32 cellular contexts compared by ENCODE assay signal in the genomic region with DNA sequence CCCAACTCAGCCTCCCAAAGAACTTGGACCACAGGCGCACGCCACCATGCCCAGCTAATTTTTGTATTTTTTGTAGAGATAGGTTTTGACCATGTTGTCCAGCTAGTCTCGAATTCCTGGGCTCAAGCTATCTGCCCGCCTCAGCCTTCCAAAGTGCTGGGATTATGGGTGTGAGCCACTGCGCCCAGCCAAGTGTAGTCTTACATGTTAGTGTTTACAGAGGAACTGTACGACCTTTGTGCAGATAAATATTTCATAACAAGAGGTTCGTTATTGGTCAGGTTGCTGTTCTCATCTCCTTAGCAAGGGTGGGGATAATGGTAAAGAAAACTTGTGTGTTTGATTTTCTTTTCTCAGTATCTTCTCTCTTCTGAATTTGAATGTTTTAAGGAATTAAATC.
"Had no signal": no experiment of that assay in that cellular context is flagged by ENCODE, and none has a peak within 500 bp of the region (broad histone marks: within the 10 kb centered on the region; RNA-seq: fewer than 3 reads in every experiment).

No MANE protein-coding gene starts in this region.

- H3K27ac Mint-ChIP-seq: activated B cell treated with CpG ODN at 0.5 μM for 24 hours; activated CD4-positive, alpha-beta memory T cell treated with anti-CD3 and anti-CD28 coated beads for 36 hours; activated CD4-positive, alpha-beta T cell treated with anti-CD3 and anti-CD28 coated beads, Interleukin-2, amount 10 ng/mL, durations not matched to agents 24 days and 14 days; activated CD8-positive, alpha-beta memory T cell treated with anti-CD3 and anti-CD28 coated beads, Interleukin-2, amount 10 ng/mL, durations not matched to agents 7 days and 5 days; activated CD8-positive, alpha-beta T cell treated with anti-CD3 and anti-CD28 coated beads, Interleukin-2, amount 10 ng/mL, durations not matched to agents 7 days and 5 days; activated naive CD4-positive, alpha-beta T cell treated with anti-CD3 and anti-CD28 coated beads for 36 hours; activated naive CD4-positive, alpha-beta T cell treated with anti-CD3 and anti-CD28 coated beads, Interleukin-2, amount 50 U/mL, for 24 hours; activated naive CD8-positive, alpha-beta T cell treated with anti-CD3 and anti-CD28 coated beads, Interleukin-2, amount 10 ng/mL, durations not matched to agents 7 days and 5 days; activated T-helper 1 cell treated with anti-CD3 and anti-CD28 coated beads, Interleukin-12 subunit alpha, Interleukin-12 subunit beta, Interleukin-2, Interleukin-4 antibody, amounts not matched to agents 30 ng/mL and 10 ng/mL and 1 ng/mL, durations not matched to agents 14 hours and 24 hours and 36 hours; activated T-helper 2 cell treated with anti-CD3 and anti-CD28 coated beads, Interferon-gamma antibody, Interleukin-2, Interleukin-4, amounts not matched to agents 10 μg/mL and 5 μg/mL and 100 μg/mL, durations not matched to agents 14 hours and 24 hours and 36 hours; brain; T-helper 2 cell treated with Interferon-gamma antibody and Interleukin-4, amounts not matched to agents 5 μg/mL and 100 μg/mL, for 36 hours had no signal

- H3K27ac ChIP-seq: ascending aorta, breast epithelium, cardiac muscle cell, epithelial cell of prostate, foreskin keratinocyte, gastrocnemius medialis, WERI-Rb-1 had no signal

- H3K4me3 Mint-ChIP-seq: activated B cell treated with CpG ODN at 0.5 μM for 24 hours; activated CD4-positive, alpha-beta memory T cell treated with anti-CD3 and anti-CD28 coated beads for 36 hours; activated CD4-positive, alpha-beta T cell treated with anti-CD3 and anti-CD28 coated beads, Interleukin-2, amount 10 ng/mL, durations not matched to agents 24 days and 14 days; activated CD8-positive, alpha-beta memory T cell treated with anti-CD3 and anti-CD28 coated beads, Interleukin-2, amount 10 ng/mL, durations not matched to agents 7 days and 5 days; activated CD8-positive, alpha-beta T cell treated with anti-CD3 and anti-CD28 coated beads, Interleukin-2, amount 10 ng/mL, durations not matched to agents 7 days and 5 days; activated naive CD4-positive, alpha-beta T cell treated with anti-CD3 and anti-CD28 coated beads for 36 hours; activated naive CD4-positive, alpha-beta T cell treated with anti-CD3 and anti-CD28 coated beads, Interleukin-2, amount 50 U/mL, for 24 hours; activated naive CD8-positive, alpha-beta T cell treated with anti-CD3 and anti-CD28 coated beads, Interleukin-2, amount 10 ng/mL, durations not matched to agents 7 days and 5 days; activated T-helper 1 cell treated with anti-CD3 and anti-CD28 coated beads, Interleukin-12 subunit alpha, Interleukin-12 subunit beta, Interleukin-2, Interleukin-4 antibody, amounts not matched to agents 30 ng/mL and 10 ng/mL and 1 ng/mL, durations not matched to agents 14 hours and 24 hours and 36 hours; brain; T-helper 2 cell treated with Interferon-gamma antibody and Interleukin-4, amounts not matched to agents 5 μg/mL and 100 μg/mL, for 36 hours had no signal

- H3K9me3 ChIP-seq: ascending aorta, breast epithelium, gastrocnemius medialis, heart left ventricle had no signal

- H3K27me3 ChIP-seq: ascending aorta, breast epithelium, cardiac muscle cell, foreskin keratinocyte, gastrocnemius medialis, heart left ventricle had no signal

- H3K4me3 ChIP-seq: ascending aorta, breast epithelium, cardiac muscle cell, gastrocnemius medialis, heart left ventricle had no signal

- H3K4me1 ChIP-seq: breast epithelium had no signal

- H3K36me3 ChIP-seq: breast epithelium had no signal

- H3K27me3 Mint-ChIP-seq: activated B cell treated with CpG ODN at 0.5 μM for 24 hours; activated CD4-positive, alpha-beta memory T cell treated with anti-CD3 and anti-CD28 coated beads for 36 hours; activated CD4-positive, alpha-beta T cell treated with anti-CD3 and anti-CD28 coated beads, Interleukin-2, amount 10 ng/mL, durations not matched to agents 24 days and 14 days; activated CD8-positive, alpha-beta memory T cell treated with anti-CD3 and anti-CD28 coated beads, Interleukin-2, amount 10 ng/mL, durations not matched to agents 7 days and 5 days; activated naive CD4-positive, alpha-beta T cell treated with anti-CD3 and anti-CD28 coated beads, Interleukin-2, amount 50 U/mL, for 24 hours; activated naive CD8-positive, alpha-beta T cell treated with anti-CD3 and anti-CD28 coated beads, Interleukin-2, amount 10 ng/mL, durations not matched to agents 7 days and 5 days; brain had no signal

- H3K4me1 Mint-ChIP-seq: activated CD4-positive, alpha-beta T cell treated with anti-CD3 and anti-CD28 coated beads, Interleukin-2, amount 10 ng/mL, durations not matched to agents 24 days and 14 days had no signal

- H3K9me3 Mint-ChIP-seq: activated B cell treated with CpG ODN at 0.5 μM for 24 hours; activated CD4-positive, alpha-beta memory T cell treated with anti-CD3 and anti-CD28 coated beads for 36 hours; activated CD4-positive, alpha-beta T cell treated with anti-CD3 and anti-CD28 coated beads, Interleukin-2, amount 10 ng/mL, durations not matched to agents 24 days and 14 days; activated naive CD4-positive, alpha-beta T cell treated with anti-CD3 and anti-CD28 coated beads for 36 hours; activated naive CD4-positive, alpha-beta T cell treated with anti-CD3 and anti-CD28 coated beads, Interleukin-2, amount 50 U/mL, for 24 hours; activated naive CD8-positive, alpha-beta T cell treated with anti-CD3 and anti-CD28 coated beads, Interleukin-2, amount 10 ng/mL, durations not matched to agents 7 days and 5 days; activated T-helper 1 cell treated with anti-CD3 and anti-CD28 coated beads, Interleukin-12 subunit alpha, Interleukin-12 subunit beta, Interleukin-2, Interleukin-4 antibody, amounts not matched to agents 30 ng/mL and 10 ng/mL and 1 ng/mL, durations not matched to agents 14 hours and 24 hours and 36 hours; activated T-helper 2 cell treated with anti-CD3 and anti-CD28 coated beads, Interferon-gamma antibody, Interleukin-2, Interleukin-4, amounts not matched to agents 10 μg/mL and 5 μg/mL and 100 μg/mL, durations not matched to agents 14 hours and 24 hours and 36 hours; brain; T-helper 2 cell treated with Interferon-gamma antibody and Interleukin-4, amounts not matched to agents 5 μg/mL and 100 μg/mL, for 36 hours had no signal

- ATAC-seq: activated CD4-positive, CD25-positive, alpha-beta regulatory T cell treated with anti-CD3 and anti-CD28 coated beads, Interleukin-2, amount 50 U/mL, for 24 hours; activated CD8-positive, alpha-beta memory T cell treated with anti-CD3 and anti-CD28 coated beads, Interleukin-2, amount 10 ng/mL, durations not matched to agents 7 days and 5 days; activated CD8-positive, alpha-beta T cell treated with anti-CD3 and anti-CD28 coated beads, Interleukin-2, amount 10 ng/mL, durations not matched to agents 7 days and 5 days; foreskin keratinocyte; gastrocnemius medialis; heart left ventricle had no signal

- DNase-seq: activated B cell treated with CpG ODN at 0.5 μM for 24 hours; activated CD4-positive, alpha-beta memory T cell treated with anti-CD3 and anti-CD28 coated beads for 36 hours; activated CD4-positive, alpha-beta T cell treated with anti-CD3 and anti-CD28 coated beads, Interleukin-2, amount 10 ng/mL, durations not matched to agents 24 days and 14 days; activated CD8-positive, alpha-beta memory T cell treated with anti-CD3 and anti-CD28 coated beads, Interleukin-2, amount 10 ng/mL, durations not matched to agents 7 days and 5 days; activated CD8-positive, alpha-beta memory T cell treated with anti-CD3 and anti-CD28 coated beads, Interleukin-2, amount 50 U/mL, for 4 hours; activated CD8-positive, alpha-beta T cell treated with anti-CD3 and anti-CD28 coated beads, Interleukin-2, amount 10 ng/mL, durations not matched to agents 7 days and 5 days; activated effector memory CD4-positive, alpha-beta T cell treated with anti-CD3 and anti-CD28 coated beads, Interleukin-2, amount 50 U/mL, for 16 hours; activated naive CD4-positive, alpha-beta T cell treated with anti-CD3 and anti-CD28 coated beads for 36 hours; activated naive CD8-positive, alpha-beta T cell treated with anti-CD3 and anti-CD28 coated beads, Interleukin-2, amount 10 ng/mL, durations not matched to agents 7 days and 5 days; activated T-cell treated with anti-CD3 and anti-CD28 coated beads, Interleukin-2, amount 50 U/mL, for 1 hour; activated T-cell treated with anti-CD3 and anti-CD28 coated beads, Interleukin-2, amount 50 U/mL, for 48 hours; central memory CD4-positive, alpha-beta T cell; cerebellar nuclear complex; cortex of kidney; dermis blood vessel endothelial cell; effector CD8-positive, alpha-beta T cell; foreskin keratinocyte; gastrocnemius medialis; glutamatergic neuron; heart left ventricle; T1000; WERI-Rb-1 had no signal
